1 cellular context compared by ENCODE assay signal in genomic region chr14:99603965-99604765, GRCh38.
TF ChIP-seq lines count a peak whose summit lies in the region.

CCDC85C (minus strand) TSS chr14:99604207; CDS start chr14:99603959, 248 bp downstream.

TF ChIP-seq in K562, 482 proteins besides CTCF, POLR2A, EP300 and RAD21 (continued from another document and continues in another):
- TF ChIP-seq, protein P1, sequence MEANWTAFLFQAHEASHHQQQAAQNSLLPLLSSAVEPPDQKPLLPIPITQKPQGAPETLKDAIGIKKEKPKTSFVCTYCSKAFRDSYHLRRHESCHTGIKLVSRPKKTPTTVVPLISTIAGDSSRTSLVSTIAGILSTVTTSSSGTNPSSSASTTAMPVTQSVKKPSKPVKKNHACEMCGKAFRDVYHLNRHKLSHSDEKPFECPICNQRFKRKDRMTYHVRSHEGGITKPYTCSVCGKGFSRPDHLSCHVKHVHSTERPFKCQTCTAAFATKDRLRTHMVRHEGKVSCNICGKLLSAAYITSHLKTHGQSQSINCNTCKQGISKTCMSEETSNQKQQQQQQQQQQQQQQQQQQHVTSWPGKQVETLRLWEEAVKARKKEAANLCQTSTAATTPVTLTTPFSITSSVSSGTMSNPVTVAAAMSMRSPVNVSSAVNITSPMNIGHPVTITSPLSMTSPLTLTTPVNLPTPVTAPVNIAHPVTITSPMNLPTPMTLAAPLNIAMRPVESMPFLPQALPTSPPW (CRISPR knock-in tag; IDR thresholded peaks at IDR 0.05): peak; percentile 96
- TF ChIP-seq PCBP1 (IDR thresholded peaks at IDR 0.05; ENCODE audit: low read depth, low read length, poor library complexity, severe bottlenecking): peak; percentile 56
- TF ChIP-seq YY1 (IDR thresholded peaks at IDR 0.05; ENCODE audit: borderline replicate concordance in 1 of 3, control insufficient read depth in 1 of 3, extremely low read depth in 1 of 3, insufficient read depth in 3 of 3, insufficient read length in 1 of 3, insufficient replicate concordance in 2 of 3, low read depth in 1 of 3, low read length in 2 of 3): peak in 1 of 3 experiments; percentile 33
- peak in 1 of 2 experiments; percentile 34; a peak in 1 of 4 replicates for TF ChIP-seq MNT (conservative IDR thresholded peaks at IDR 0.05)
- peak; percentile 15 to 30; a peak in 1 of 4 replicates for TF ChIP-seq SIX5 (IDR thresholded peaks at IDR 0.05; ENCODE audit: borderline replicate concordance in 1 of 2, insufficient read depth in 1 of 2, low read depth in 1 of 2, low read length in 2 of 2)
- peak in 1 of 2 experiments; percentile 40; a peak in 1 of 4 replicates for TF ChIP-seq FOXK2 (conservative IDR thresholded peaks at IDR 0.05 in 1 of 2, IDR thresholded peaks at IDR 0.05 in 1 of 2; ENCODE audit: low read depth in 2 of 2)
- peak; percentile 99 for TF ChIP-seq ATF7 (IDR thresholded peaks at IDR 0.05)
- TF ChIP-seq, protein P2, sequence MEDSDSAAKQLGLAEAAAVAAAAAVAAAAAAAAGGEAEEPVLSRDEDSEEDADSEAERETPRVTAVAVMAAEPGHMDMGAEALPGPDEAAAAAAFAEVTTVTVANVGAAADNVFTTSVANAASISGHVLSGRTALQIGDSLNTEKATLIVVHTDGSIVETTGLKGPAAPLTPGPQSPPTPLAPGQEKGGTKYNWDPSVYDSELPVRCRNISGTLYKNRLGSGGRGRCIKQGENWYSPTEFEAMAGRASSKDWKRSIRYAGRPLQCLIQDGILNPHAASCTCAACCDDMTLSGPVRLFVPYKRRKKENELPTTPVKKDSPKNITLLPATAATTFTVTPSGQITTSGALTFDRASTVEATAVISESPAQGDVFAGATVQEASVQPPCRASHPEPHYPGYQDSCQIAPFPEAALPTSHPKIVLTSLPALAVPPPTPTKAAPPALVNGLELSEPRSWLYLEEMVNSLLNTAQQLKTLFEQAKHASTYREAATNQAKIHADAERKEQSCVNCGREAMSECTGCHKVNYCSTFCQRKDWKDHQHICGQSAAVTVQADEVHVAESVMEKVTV (CRISPR knock-in tag; IDR thresholded peaks at IDR 0.05): no peak
- TF ChIP-seq SETDB1 (IDR thresholded peaks at IDR 0.05; ENCODE audit: low read length): no peak
- 0 out of 2 replicates have a peak, but pooled peaks have one; percentile 9 for TF ChIP-seq GMEB1 (CRISPR knock-in tag; IDR thresholded peaks at IDR 0.05)
- peak; percentile 56 for TF ChIP-seq NFYB (IDR thresholded peaks at IDR 0.05; ENCODE audit: extremely low read depth, insufficient read length)
- peak; percentile 5; the same call in 1 of the 2 replicates for TF ChIP-seq PHF8 (IDR thresholded peaks at IDR 0.05; ENCODE audit: borderline replicate concordance, low read length)
- TF ChIP-seq FOXM1 (IDR thresholded peaks at IDR 0.05; ENCODE audit: low read depth): peak; percentile 95
- no peak for TF ChIP-seq FOXM1 (CRISPR knock-in tag; IDR thresholded peaks at IDR 0.05; ENCODE audit: low read depth)
- TF ChIP-seq FOS (IDR thresholded peaks at IDR 0.05; ENCODE audit: extremely low read depth, insufficient read length): peak; percentile 74
- no peak for TF ChIP-seq ATF1 (CRISPR knock-in tag; IDR thresholded peaks at IDR 0.05)
- TF ChIP-seq ATF1 (tag; IDR thresholded peaks at IDR 0.05): peak; percentile 19; the same call in 1 of the 2 replicates
- TF ChIP-seq, protein P3, sequence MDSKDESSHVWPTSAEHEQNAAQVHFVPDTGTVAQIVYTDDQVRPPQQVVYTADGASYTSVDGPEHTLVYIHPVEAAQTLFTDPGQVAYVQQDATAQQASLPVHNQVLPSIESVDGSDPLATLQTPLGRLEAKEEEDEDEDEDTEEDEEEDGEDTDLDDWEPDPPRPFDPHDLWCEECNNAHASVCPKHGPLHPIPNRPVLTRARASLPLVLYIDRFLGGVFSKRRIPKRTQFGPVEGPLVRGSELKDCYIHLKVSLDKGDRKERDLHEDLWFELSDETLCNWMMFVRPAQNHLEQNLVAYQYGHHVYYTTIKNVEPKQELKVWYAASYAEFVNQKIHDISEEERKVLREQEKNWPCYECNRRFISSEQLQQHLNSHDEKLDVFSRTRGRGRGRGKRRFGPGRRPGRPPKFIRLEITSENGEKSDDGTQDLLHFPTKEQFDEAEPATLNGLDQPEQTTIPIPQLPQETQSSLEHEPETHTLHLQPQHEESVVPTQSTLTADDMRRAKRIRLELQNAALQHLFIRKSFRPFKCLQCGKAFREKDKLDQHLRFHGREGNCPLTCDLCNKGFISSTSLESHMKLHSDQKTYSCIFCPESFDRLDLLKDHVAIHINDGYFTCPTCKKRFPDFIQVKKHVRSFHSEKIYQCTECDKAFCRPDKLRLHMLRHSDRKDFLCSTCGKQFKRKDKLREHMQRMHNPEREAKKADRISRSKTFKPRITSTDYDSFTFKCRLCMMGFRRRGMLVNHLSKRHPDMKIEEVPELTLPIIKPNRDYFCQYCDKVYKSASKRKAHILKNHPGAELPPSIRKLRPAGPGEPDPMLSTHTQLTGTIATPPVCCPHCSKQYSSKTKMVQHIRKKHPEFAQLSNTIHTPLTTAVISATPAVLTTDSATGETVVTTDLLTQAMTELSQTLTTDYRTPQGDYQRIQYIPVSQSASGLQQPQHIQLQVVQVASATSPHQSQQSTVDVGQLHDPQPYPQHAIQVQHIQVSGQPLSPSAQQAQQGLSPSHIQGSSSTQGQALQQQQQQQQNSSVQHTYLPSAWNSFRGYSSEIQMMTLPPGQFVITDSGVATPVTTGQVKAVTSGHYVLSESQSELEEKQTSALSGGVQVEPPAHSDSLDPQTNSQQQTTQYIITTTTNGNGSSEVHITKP (IDR thresholded peaks at IDR 0.05; ENCODE audit: partially characterized antibody): peak; percentile 96
- TF ChIP-seq, protein P4, sequence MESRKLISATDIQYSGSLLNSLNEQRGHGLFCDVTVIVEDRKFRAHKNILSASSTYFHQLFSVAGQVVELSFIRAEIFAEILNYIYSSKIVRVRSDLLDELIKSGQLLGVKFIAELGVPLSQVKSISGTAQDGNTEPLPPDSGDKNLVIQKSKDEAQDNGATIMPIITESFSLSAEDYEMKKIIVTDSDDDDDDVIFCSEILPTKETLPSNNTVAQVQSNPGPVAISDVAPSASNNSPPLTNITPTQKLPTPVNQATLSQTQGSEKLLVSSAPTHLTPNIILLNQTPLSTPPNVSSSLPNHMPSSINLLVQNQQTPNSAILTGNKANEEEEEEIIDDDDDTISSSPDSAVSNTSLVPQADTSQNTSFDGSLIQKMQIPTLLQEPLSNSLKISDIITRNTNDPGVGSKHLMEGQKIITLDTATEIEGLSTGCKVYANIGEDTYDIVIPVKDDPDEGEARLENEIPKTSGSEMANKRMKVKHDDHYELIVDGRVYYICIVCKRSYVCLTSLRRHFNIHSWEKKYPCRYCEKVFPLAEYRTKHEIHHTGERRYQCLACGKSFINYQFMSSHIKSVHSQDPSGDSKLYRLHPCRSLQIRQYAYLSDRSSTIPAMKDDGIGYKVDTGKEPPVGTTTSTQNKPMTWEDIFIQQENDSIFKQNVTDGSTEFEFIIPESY (CRISPR knock-in tag; IDR thresholded peaks at IDR 0.05): no peak
- TF ChIP-seq RBM25 (IDR thresholded peaks at IDR 0.05; ENCODE audit: low read depth, low read length, severe bottlenecking): peak; percentile 100
- TF ChIP-seq KDM2B (CRISPR knock-in tag; IDR thresholded peaks at IDR 0.05): no peak
- TF ChIP-seq DIDO1 (tag; IDR thresholded peaks at IDR 0.05; ENCODE audit: low read depth): no peak
- TF ChIP-seq HMGN3 (IDR thresholded peaks at IDR 0.05; ENCODE audit: borderline replicate concordance, extremely low read depth, insufficient read length, low read depth, low read length): peak; percentile 39
- TF ChIP-seq JUND (IDR thresholded peaks at IDR 0.05; ENCODE audit: borderline replicate concordance, low read depth, low read length): peak; percentile 84
- no peak for TF ChIP-seq JUND (tag; IDR thresholded peaks at IDR 0.05; ENCODE audit: borderline replicate concordance, low read depth, low read length)
- TF ChIP-seq NONO (IDR thresholded peaks at IDR 0.05; ENCODE audit: low read depth in 2 of 2, low read length in 1 of 2): peak in 1 of 2 experiments; percentile 98; a peak in 2 of 4 replicates
- no peak for TF ChIP-seq MAX (CRISPR knock-in tag; IDR thresholded peaks at IDR 0.05)
- TF ChIP-seq, protein P5, sequence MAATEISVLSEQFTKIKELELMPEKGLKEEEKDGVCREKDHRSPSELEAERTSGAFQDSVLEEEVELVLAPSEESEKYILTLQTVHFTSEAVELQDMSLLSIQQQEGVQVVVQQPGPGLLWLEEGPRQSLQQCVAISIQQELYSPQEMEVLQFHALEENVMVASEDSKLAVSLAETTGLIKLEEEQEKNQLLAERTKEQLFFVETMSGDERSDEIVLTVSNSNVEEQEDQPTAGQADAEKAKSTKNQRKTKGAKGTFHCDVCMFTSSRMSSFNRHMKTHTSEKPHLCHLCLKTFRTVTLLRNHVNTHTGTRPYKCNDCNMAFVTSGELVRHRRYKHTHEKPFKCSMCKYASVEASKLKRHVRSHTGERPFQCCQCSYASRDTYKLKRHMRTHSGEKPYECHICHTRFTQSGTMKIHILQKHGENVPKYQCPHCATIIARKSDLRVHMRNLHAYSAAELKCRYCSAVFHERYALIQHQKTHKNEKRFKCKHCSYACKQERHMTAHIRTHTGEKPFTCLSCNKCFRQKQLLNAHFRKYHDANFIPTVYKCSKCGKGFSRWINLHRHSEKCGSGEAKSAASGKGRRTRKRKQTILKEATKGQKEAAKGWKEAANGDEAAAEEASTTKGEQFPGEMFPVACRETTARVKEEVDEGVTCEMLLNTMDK (IDR thresholded peaks at IDR 0.05; ENCODE audit: borderline replicate concordance, insufficient read depth, low read depth, low read length, poor library complexity, severe bottlenecking): no peak
- peak; percentile 45 to 95 for TF ChIP-seq MAZ (CRISPR knock-in tag; conservative IDR thresholded peaks at IDR 0.05 in 1 of 2, IDR thresholded peaks at IDR 0.05 in 1 of 2)
